In the genomic region with DNA sequence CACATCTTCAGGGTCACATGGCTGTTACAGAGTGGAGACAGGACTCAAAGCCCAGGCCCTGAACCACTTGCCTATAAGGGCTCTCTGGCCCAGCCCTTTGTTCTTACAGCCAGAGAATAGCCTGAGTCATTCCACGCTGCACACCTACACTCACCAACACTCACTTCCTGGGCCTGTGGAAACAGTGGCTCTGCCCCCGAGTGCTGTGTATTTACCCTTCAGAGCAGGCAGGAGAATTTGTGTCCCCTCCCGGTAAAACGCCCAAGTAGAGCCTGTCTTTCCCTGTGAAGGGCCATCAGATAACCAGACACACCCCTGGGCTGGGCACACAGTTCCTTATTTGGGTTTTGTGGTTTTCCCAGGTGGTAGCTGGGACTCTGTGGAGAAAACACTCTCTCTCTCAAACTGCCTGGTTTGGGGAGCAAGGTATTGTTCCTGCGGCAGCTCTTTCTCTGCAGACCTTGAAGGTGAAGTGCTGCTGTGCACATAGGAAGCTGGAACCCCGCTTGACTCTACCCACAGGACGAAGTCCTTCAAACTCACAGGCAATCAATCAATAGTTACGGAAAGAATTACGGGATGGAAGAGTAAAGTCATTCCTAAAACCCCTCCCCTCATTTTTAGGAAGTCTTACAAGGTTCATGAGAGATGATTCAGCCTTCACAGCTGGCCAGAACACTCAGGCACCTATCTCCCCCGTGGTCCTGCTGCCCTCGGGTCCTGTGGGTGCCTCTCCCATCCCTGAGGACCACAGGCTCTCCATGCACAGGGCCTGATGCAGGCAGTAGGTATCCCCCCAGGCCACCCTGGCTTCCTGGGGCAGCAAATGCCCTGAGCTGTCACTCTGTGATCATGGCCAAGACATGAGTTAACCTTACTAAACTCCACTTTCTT, we compare ENCODE assay signal across 9 cellular contexts. TPM values are rescaled to one million over a fixed set of nuclear protein-coding genes. Genes with fewer than 3 reads are reported as not detected.
A peak's percentile ranks its signal among the peaks of the same experiment; 100 is the strongest.
DNase-seq lines count a peak whose midpoint lies in the region; ATAC-seq, FAIRE-seq and TF ChIP-seq lines count a peak whose summit lies in the region.
"Had no signal": no experiment of that assay in that cellular context is flagged by ENCODE, and none has a peak within 500 bp of the region (broad histone marks: within the 10 kb centered on the region; RNA-seq: fewer than 3 reads in every experiment).

No MANE protein-coding gene starts in this region.

- CTCF ChIA-PET in K562 (lab: Yijun Ruan, JAX; ENCODE audit: low intra/inter-chr PET ratio) = no interaction called here

- H3K9ac ChIP-seq in K562 (ENCODE audit: insufficient read depth in 1 of 2, low read depth in 2 of 2, low read length in 2 of 2) = no peak overlapping the region

- no peak for TF ChIP-seq EP300 in K562 (IDR thresholded peaks at IDR 0.05; ENCODE audit: low read length)

- FAIRE-seq in K562 (lab: Jason Lieb, UNC) = peak; percentile 75

- no peak for TF ChIP-seq RAD21 in K562 (CRISPR knock-in tag; conservative IDR thresholded peaks at IDR 0.05 in 1 of 2, IDR thresholded peaks at IDR 0.05 in 1 of 2)

- peak overlapping the region; percentile 75 for H2AFZ ChIP-seq in K562 (ENCODE audit: low read depth, low read length)

- no TSS peak for BruUV-seq in K562 (replicated peaks; lab: Mats Ljungman, UMichigan)

- H3K79me2 ChIP-seq in K562 (ENCODE audit: control insufficient read depth, insufficient read depth, low read length) = no peaks in the 10 kb centered on the region

- intact Hi-C loops in K562 (cut with micrococcal nuclease) = loop anchor here (10.0 kb wide), 1 partner anchor 293 kb away; no protein-coding TSS in a partner anchor

- H3K4me2 ChIP-seq in K562 (ENCODE audit: insufficient read depth, low read length) = peak overlapping the region; percentile 56

- H3K4me1 ChIP-seq in K562 (replicated peaks in 1 of 2; ENCODE audit: control insufficient read depth in 2 of 2, insufficient read depth in 2 of 2, low read length in 2 of 2) = peaks cover 3 to 12% of the 10 kb centered on the region in 2 experiments; a peak in 3 of 5 replicates
- H3K4me1 ChIP-seq: thyroid gland had no signal

- H3K9me1 ChIP-seq in K562 (ENCODE audit: control insufficient read depth, insufficient read depth, low read length) = no peaks in the 10 kb centered on the region

- H3K4me3 ChIP-seq in K562 = no peak overlapping the region
- H3K4me3 ChIP-seq: thyroid gland had no signal

- DNase-seq in DMS53 (lab: John Stamatoyannopoulos, UW) (peak; percentile 83), NCI-H69 (lab: John Stamatoyannopoulos, UW) (peak; percentile 38), K562 (ENCODE audit: extremely low read depth in 1 of 4, low spot score in 3 of 4) (peak in 3 of 4 experiments; percentile 31 to 53 (median 43)), occipital lobe (lab: John Stamatoyannopoulos, UW) (peak; percentile 34), mesenteric fat pad (ENCODE audit: low spot score) (no peak)

- no peak for TF ChIP-seq POLR2A in K562 (conservative IDR thresholded peaks at IDR 0.05)

- peaks cover 20 to 68% of the 10 kb centered on the region in 2 experiments; a peak in 4 of 5 replicates for H3K27me3 ChIP-seq in K562 (ENCODE audit: control insufficient read depth in 2 of 2, insufficient read depth in 2 of 2, low read length in 2 of 2)
- H3K27me3 ChIP-seq: thyroid gland had no signal

- H4K20me1 ChIP-seq in K562 (replicated peaks; ENCODE audit: control insufficient read depth, insufficient read depth, low read length) = peaks cover 10% of the 10 kb centered on the region

- POLR2A ChIA-PET in K562 (lab: Yijun Ruan, JAX) = interaction anchor here (0.6 to 0.7 kb wide), 3 partner anchors 47 to 127 kb away, joined by 3 read pairs; no protein-coding TSS in a partner anchor

- no peaks in the 10 kb centered on the region for H3K36me3 ChIP-seq in K562 (ENCODE audit: control insufficient read depth, insufficient read depth, low read length)
- H3K36me3 ChIP-seq: thyroid gland had no signal

- no peak overlapping the region for H3K27ac ChIP-seq in K562 (ENCODE audit: extremely low read depth, low read depth, low read length)
- H3K27ac ChIP-seq: thyroid gland had no signal

- no peak for TF ChIP-seq CTCF in K562 (IDR thresholded peaks at IDR 0.05 in 2 of 3, conservative IDR thresholded peaks at IDR 0.05 in 1 of 3; ENCODE audit: insufficient read depth in 2 of 3, low read depth in 1 of 3, low read length in 3 of 3)

- 3% methylated on average over 11 of the region's 11 CpGs for WGBS in K562 (ENCODE audit: insufficient coverage, low coverage, missing lambda C conversion rate)

- H3K9me3 ChIP-seq in K562 (replicated peaks; ENCODE audit: control insufficient read depth, insufficient read depth, low read depth, low read length) = no peaks in the 10 kb centered on the region
- H3K9me3 ChIP-seq: thyroid gland had no signal

- in situ Hi-C loops in K562 (cut with MboI) = no loop called here

- peak; percentile 76 for ATAC-seq in K562
- no peak for ATAC-seq in GM18868 (IDR thresholded peaks at IDR 0.05; ENCODE audit: unreplicated experiment)
- no peak for ATAC-seq in GM19455 (IDR thresholded peaks at IDR 0.05; ENCODE audit: unreplicated experiment)
- no peak for ATAC-seq in HG03175 (IDR thresholded peaks at IDR 0.05; ENCODE audit: unreplicated experiment)

TF ChIP-seq in K562, 482 proteins besides CTCF, POLR2A, EP300 and RAD21 (continues in another document):
- TF ChIP-seq JUND (IDR thresholded peaks at IDR 0.05; ENCODE audit: borderline replicate concordance, low read depth, low read length) (0 out of 2 replicates have a peak, but pooled peaks have one; percentile 8), JUND (tag; IDR thresholded peaks at IDR 0.05; ENCODE audit: borderline replicate concordance, low read depth, low read length) (no peak; the same call in 1 of the 3 replicates), RBBP5 (IDR thresholded peaks at IDR 0.05; ENCODE audit: borderline replicate concordance, insufficient read depth, low read length, poor library complexity, severe bottlenecking) (peak; percentile 25), ATF7 (IDR thresholded peaks at IDR 0.05) (peak; percentile 57; the same call in 1 of the 2 replicates), ESRRA (IDR thresholded peaks at IDR 0.05; ENCODE audit: borderline replicate concordance, low read depth) (peak; percentile 89; the same call in 1 of the 2 replicates)
- TF ChIP-seq, protein P1, sequence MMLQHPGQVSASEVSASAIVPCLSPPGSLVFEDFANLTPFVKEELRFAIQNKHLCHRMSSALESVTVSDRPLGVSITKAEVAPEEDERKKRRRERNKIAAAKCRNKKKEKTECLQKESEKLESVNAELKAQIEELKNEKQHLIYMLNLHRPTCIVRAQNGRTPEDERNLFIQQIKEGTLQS (IDR thresholded peaks at IDR 0.05) = peak; percentile 14; the same call in 1 of the 2 replicates
- TF ChIP-seq, protein P1 (CRISPR knock-in tag; conservative IDR thresholded peaks at IDR 0.05) = no peak

RNA-seq across cellular contexts. Expression of gene FIGNL2, which starts 20.3 kb away (rescaled TPM):
- 0.07 TPM in 1 of 2 replicates, not detected in the other for total RNA-seq in K562 (2011; cell fraction: chromatin; rRNA removed; ENCODE audit: low replicate concordance)
- total RNA-seq in K562 (2011; cell fraction: nucleolus; rRNA removed) = 0.17 TPM in 1 of 2 replicates, not detected in the other
- total RNA-seq in K562 (2011; cell fraction: nucleoplasm; rRNA removed) = not detected in 2 replicates
- total RNA-seq in K562 (2014; rRNA removed) = not detected in 2 replicates
- total RNA-seq in K562 (2014; rRNA removed; fragmentation: Illumina TruSeq; extraction: Trizol) = not detected in 2 replicates
- not detected in 2 replicates for total RNA-seq in K562 (2015; rRNA removed; fragmentation: Illumina TruSeq; extraction: Trizol)
- not detected in 2 replicates for total RNA-seq in K562 (2021)
- 0.01 TPM in 1 of 2 replicates, not detected in the other for polyA plus RNA-seq in K562 (2011; rRNA removed)
- polyA plus RNA-seq in K562 (2011; cell fraction: cytosol; rRNA removed) = 0.01 TPM in 1 of 2 replicates, not detected in the other
- polyA plus RNA-seq in K562 (2011; cell fraction: nucleus; rRNA removed) = 0.04 TPM in 1 of 2 replicates, not detected in the other
- polyA plus RNA-seq in K562 (2012) = not detected in 2 replicates
- polyA plus RNA-seq in K562 (2014; fragmentation: Illumina TruSeq; extraction: Trizol) = not detected in 2 replicates
- polyA plus RNA-seq in K562 (2014; fragmentation: Nextera tagmentation; extraction: Ambion mirVana) = not detected
- not detected in 2 replicates for polyA plus RNA-seq in K562 (2014; rRNA removed)
- polyA minus RNA-seq in K562 (2011; rRNA and poly(A)+ RNA removed) = not detected in 2 replicates
- polyA minus RNA-seq in K562 (2011; cell fraction: cytosol; rRNA and poly(A)+ RNA removed) = not detected in 2 replicates
- not detected in 2 replicates for polyA minus RNA-seq in K562 (2011; cell fraction: nucleus; rRNA and poly(A)+ RNA removed)
- total RNA-seq in occipital lobe = 0.47 TPM
- total RNA-seq in mesenteric fat pad = 1.3 TPM

RNA-seq across cellular contexts. Expression of gene ANKRD33, which starts 59.7 kb away (rescaled TPM):
- 0.21 and 0.51 TPM in 2 replicates for total RNA-seq in K562 (2011; cell fraction: chromatin; rRNA removed; ENCODE audit: low replicate concordance)
- 0.39 and 0.50 TPM in 2 replicates for total RNA-seq in K562 (2011; cell fraction: nucleolus; rRNA removed)
- total RNA-seq in K562 (2011; cell fraction: nucleoplasm; rRNA removed) = 0.31 and 0.37 TPM in 2 replicates
- total RNA-seq in K562 (2014; rRNA removed) (not detected in 2 replicates), K562 (2014; rRNA removed; fragmentation: Illumina TruSeq; extraction: Trizol) (0.07 and 0.10 TPM in 2 replicates), K562 (2015; rRNA removed; fragmentation: Illumina TruSeq; extraction: Trizol) (0.11 and 0.23 TPM in 2 replicates), K562 (2021) (0.20 TPM in 1 of 2 replicates, not detected in the other), occipital lobe (not detected), mesenteric fat pad (not detected)
- polyA plus RNA-seq in K562 (2011; rRNA removed) (0.06 and 0.08 TPM in 2 replicates), K562 (2014; fragmentation: Illumina TruSeq; extraction: Trizol) (0.04 TPM in 1 of 2 replicates, not detected in the other), K562 (2014; fragmentation: Nextera tagmentation; extraction: Ambion mirVana) (not detected), K562 (2014; rRNA removed) (0.11 TPM in 1 of 2 replicates, not detected in the other)
- polyA plus RNA-seq in K562 (2011; cell fraction: cytosol; rRNA removed) = 0.04 TPM in 1 of 2 replicates, not detected in the other
- 0.18 and 0.47 TPM in 2 replicates for polyA plus RNA-seq in K562 (2011; cell fraction: nucleus; rRNA removed)
- 0.17 and 3.1 TPM in 2 replicates for polyA plus RNA-seq in K562 (2012)
- polyA minus RNA-seq in K562 (2011; rRNA and poly(A)+ RNA removed) = not detected in 2 replicates
- not detected in 2 replicates for polyA minus RNA-seq in K562 (2011; cell fraction: cytosol; rRNA and poly(A)+ RNA removed)
- polyA minus RNA-seq in K562 (2011; cell fraction: nucleus; rRNA and poly(A)+ RNA removed) = 0.27 and 0.44 TPM in 2 replicates
- total RNA-seq: thyroid gland had no signal
